ENCODE assay signal across 1 cellular context in genomic region chr7:112692333-112692732, GRCh38.
TF ChIP-seq lines count a peak whose summit lies in the region.

No MANE protein-coding gene starts in this region.

TF ChIP-seq in HepG2, 621 proteins besides CTCF, POLR2A, EP300 and RAD21 (continued from another document):
- TF ChIP-seq ZNF276 (CRISPR knock-in tag; IDR thresholded peaks at IDR 0.05; ENCODE audit: low read depth) (no peak), SMAD3 (CRISPR knock-in tag; IDR thresholded peaks at IDR 0.05) (no peak), CREB3 (CRISPR knock-in tag; IDR thresholded peaks at IDR 0.05) (no peak), RNF219 (CRISPR knock-in tag; IDR thresholded peaks at IDR 0.05) (no peak), NR2F1 (CRISPR knock-in tag; IDR thresholded peaks at IDR 0.05) (peak in 1 of 2 experiments; percentile 77; a peak in 2 of 4 replicates)
